In genomic region chr11:36300651-36301050, GRCh38 we compare ENCODE assay signal across 12 cellular contexts. TPM values are rescaled to one million over a fixed set of nuclear protein-coding genes. Genes with fewer than 3 reads are reported as not detected.
A peak's percentile ranks its signal among the peaks of the same experiment; 100 is the strongest.
DNase-seq lines count a peak whose midpoint lies in the region; ATAC-seq and TF ChIP-seq lines count a peak whose summit lies in the region.
"Had no signal": no experiment of that assay in that cellular context is flagged by ENCODE, and none has a peak within 500 bp of the region (broad histone marks: within the 10 kb centered on the region; RNA-seq: fewer than 3 reads in every experiment).

No MANE protein-coding gene starts in this region.

- CTCF ChIA-PET in OCI-LY7 (lab: Charles Lee; ENCODE audit: unreplicated experiment), result no interaction called here

- no peak for TF ChIP-seq CTCF in cardiac fibroblast (IDR thresholded peaks at IDR 0.05; ENCODE audit: low read depth, low read length)
- TF ChIP-seq CTCF in OCI-LY7 (conservative IDR thresholded peaks at IDR 0.05; ENCODE audit: low read length), result no peak

- H2AFZ ChIP-seq in OCI-LY7 (ENCODE audit: low read length), result no peak overlapping the region

- H3K9me2 ChIP-seq in OCI-LY7 (ENCODE audit: insufficient read depth, low read length), result no peaks in the 10 kb centered on the region

- H3K27ac ChIP-seq in OCI-LY7 (ENCODE audit: low read depth, low read length, poor library complexity, severe bottlenecking), result no peak overlapping the region
- H3K27ac ChIP-seq: breast epithelium, HL-60 had no signal

- no peaks in the 10 kb centered on the region for H3K36me3 ChIP-seq in OCI-LY7 (ENCODE audit: insufficient read depth, low read length)
- H3K36me3 ChIP-seq: breast epithelium had no signal

- ATAC-seq in HG03571 (IDR thresholded peaks at IDR 0.05; ENCODE audit: unreplicated experiment), result no peak
- no peak for ATAC-seq in GM19455 (IDR thresholded peaks at IDR 0.05; ENCODE audit: unreplicated experiment)
- ATAC-seq: activated CD8-positive, alpha-beta memory T cell treated with anti-CD3 and anti-CD28 coated beads, Interleukin-2, amount 10 ng/mL, durations not matched to agents 7 days and 5 days; stimulated activated effector memory CD8-positive, alpha-beta T cell treated with anti-CD3 and anti-CD28 coated beads, Interleukin-12 subunit alpha, Interleukin-12 subunit beta, amount 100 ng/mL, for 72 hours had no signal

- H3K4me1 ChIP-seq in OCI-LY7 (ENCODE audit: insufficient read depth, low read length, poor library complexity, severe bottlenecking), result no peaks in the 10 kb centered on the region
- H3K4me1 ChIP-seq: breast epithelium had no signal

- H3K9me3 ChIP-seq in OCI-LY7 (ENCODE audit: low read length), result no peaks in the 10 kb centered on the region
- H3K9me3 ChIP-seq: breast epithelium had no signal

- intact Hi-C loops in OCI-LY7 (cut with micrococcal nuclease; ENCODE audit: unreplicated experiment), result no loop called here

- POLR2A ChIA-PET in OCI-LY7 (lab: Charles Lee), result interaction anchor here (1.3 kb wide), 1 partner anchor 192 kb away, joined by 3 read pairs; no protein-coding TSS in a partner anchor

- H3K79me2 ChIP-seq in OCI-LY7 (ENCODE audit: insufficient read depth, low read depth, low read length), result no peaks in the 10 kb centered on the region

- H4K20me1 ChIP-seq in OCI-LY7 (ENCODE audit: insufficient read depth, low read length), result no peaks in the 10 kb centered on the region

- no peak overlapping the region for H3K4me2 ChIP-seq in OCI-LY7 (ENCODE audit: low read length)

- no TSS peak for BruUV-seq in OCI-LY7 (replicated peaks; lab: Mats Ljungman, UMichigan)

- peak; percentile 74 for DNase-seq in NCI-H1694 (lab: John Stamatoyannopoulos, UW)
- DNase-seq in cardiac fibroblast (ENCODE audit: low read depth in 2 of 2), result peak; percentile 47 to 91
- DNase-seq in hypothalamus (lab: John Stamatoyannopoulos, UW), result peak in 33 of 51 donors; percentile 9 to 75 (median 43)
- peak; percentile 78 for DNase-seq in superior temporal gyrus (ENCODE audit: extremely low spot score)
- no peak for DNase-seq in OCI-LY7 (ENCODE audit: low spot score)
- DNase-seq: activated CD8-positive, alpha-beta memory T cell treated with anti-CD3 and anti-CD28 coated beads, Interleukin-2, amount 10 ng/mL, durations not matched to agents 7 days and 5 days; DND-41 had no signal

- no peak overlapping the region for H3K4me3 ChIP-seq in cardiac fibroblast (replicated peaks in 1 of 2; ENCODE audit: low read depth in 2 of 2, low read length in 2 of 2)
- no peak overlapping the region for H3K4me3 ChIP-seq in OCI-LY7 (ENCODE audit: low read depth, low read length, poor library complexity, severe bottlenecking)
- H3K4me3 ChIP-seq: breast epithelium had no signal

RNA-seq across cellular contexts. Expression of gene PRR5L, which starts 4.6 kb away (rescaled TPM):
- not detected in 2 replicates for total RNA-seq in OCI-LY7 (2014; rRNA removed; shearing (Covaris generic))
- not detected in 2 replicates for total RNA-seq in OCI-LY7 (2022)

RNA-seq across cellular contexts. Expression of gene COMMD9, which starts 11.4 kb away (rescaled TPM):
- total RNA-seq in OCI-LY7 (2014; rRNA removed; shearing (Covaris generic)), result 26.5 and 37.6 TPM in 2 replicates
- 46.8 and 48.3 TPM in 2 replicates for total RNA-seq in OCI-LY7 (2022)
